1 cellular context compared by ENCODE assay signal in the genomic region with DNA sequence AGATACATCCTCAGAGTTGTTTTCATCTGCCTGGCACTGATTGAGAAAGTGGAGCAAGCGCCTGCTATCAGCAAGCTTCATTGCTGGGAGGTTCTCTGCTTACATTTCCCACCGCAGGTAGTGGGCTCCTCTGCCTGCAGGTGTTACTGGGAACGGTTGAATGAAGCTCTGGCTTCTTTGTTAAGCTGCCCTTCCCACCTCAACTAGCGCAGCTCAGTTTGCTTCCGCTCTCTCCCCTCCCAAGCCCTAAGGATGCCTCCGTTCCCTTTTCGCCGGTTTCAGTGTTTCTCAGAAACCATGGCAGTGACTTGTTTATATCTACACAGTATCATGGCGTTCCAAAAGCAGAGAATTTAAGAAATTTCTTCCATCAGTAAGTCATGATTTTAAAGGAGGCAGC.
TF ChIP-seq lines count a peak whose summit lies in the region.

No MANE protein-coding gene starts in this region.

TF ChIP-seq in GM23338, 12 proteins besides CTCF, POLR2A, EP300 and RAD21 (continued from another document):
- TF ChIP-seq, protein P1, sequence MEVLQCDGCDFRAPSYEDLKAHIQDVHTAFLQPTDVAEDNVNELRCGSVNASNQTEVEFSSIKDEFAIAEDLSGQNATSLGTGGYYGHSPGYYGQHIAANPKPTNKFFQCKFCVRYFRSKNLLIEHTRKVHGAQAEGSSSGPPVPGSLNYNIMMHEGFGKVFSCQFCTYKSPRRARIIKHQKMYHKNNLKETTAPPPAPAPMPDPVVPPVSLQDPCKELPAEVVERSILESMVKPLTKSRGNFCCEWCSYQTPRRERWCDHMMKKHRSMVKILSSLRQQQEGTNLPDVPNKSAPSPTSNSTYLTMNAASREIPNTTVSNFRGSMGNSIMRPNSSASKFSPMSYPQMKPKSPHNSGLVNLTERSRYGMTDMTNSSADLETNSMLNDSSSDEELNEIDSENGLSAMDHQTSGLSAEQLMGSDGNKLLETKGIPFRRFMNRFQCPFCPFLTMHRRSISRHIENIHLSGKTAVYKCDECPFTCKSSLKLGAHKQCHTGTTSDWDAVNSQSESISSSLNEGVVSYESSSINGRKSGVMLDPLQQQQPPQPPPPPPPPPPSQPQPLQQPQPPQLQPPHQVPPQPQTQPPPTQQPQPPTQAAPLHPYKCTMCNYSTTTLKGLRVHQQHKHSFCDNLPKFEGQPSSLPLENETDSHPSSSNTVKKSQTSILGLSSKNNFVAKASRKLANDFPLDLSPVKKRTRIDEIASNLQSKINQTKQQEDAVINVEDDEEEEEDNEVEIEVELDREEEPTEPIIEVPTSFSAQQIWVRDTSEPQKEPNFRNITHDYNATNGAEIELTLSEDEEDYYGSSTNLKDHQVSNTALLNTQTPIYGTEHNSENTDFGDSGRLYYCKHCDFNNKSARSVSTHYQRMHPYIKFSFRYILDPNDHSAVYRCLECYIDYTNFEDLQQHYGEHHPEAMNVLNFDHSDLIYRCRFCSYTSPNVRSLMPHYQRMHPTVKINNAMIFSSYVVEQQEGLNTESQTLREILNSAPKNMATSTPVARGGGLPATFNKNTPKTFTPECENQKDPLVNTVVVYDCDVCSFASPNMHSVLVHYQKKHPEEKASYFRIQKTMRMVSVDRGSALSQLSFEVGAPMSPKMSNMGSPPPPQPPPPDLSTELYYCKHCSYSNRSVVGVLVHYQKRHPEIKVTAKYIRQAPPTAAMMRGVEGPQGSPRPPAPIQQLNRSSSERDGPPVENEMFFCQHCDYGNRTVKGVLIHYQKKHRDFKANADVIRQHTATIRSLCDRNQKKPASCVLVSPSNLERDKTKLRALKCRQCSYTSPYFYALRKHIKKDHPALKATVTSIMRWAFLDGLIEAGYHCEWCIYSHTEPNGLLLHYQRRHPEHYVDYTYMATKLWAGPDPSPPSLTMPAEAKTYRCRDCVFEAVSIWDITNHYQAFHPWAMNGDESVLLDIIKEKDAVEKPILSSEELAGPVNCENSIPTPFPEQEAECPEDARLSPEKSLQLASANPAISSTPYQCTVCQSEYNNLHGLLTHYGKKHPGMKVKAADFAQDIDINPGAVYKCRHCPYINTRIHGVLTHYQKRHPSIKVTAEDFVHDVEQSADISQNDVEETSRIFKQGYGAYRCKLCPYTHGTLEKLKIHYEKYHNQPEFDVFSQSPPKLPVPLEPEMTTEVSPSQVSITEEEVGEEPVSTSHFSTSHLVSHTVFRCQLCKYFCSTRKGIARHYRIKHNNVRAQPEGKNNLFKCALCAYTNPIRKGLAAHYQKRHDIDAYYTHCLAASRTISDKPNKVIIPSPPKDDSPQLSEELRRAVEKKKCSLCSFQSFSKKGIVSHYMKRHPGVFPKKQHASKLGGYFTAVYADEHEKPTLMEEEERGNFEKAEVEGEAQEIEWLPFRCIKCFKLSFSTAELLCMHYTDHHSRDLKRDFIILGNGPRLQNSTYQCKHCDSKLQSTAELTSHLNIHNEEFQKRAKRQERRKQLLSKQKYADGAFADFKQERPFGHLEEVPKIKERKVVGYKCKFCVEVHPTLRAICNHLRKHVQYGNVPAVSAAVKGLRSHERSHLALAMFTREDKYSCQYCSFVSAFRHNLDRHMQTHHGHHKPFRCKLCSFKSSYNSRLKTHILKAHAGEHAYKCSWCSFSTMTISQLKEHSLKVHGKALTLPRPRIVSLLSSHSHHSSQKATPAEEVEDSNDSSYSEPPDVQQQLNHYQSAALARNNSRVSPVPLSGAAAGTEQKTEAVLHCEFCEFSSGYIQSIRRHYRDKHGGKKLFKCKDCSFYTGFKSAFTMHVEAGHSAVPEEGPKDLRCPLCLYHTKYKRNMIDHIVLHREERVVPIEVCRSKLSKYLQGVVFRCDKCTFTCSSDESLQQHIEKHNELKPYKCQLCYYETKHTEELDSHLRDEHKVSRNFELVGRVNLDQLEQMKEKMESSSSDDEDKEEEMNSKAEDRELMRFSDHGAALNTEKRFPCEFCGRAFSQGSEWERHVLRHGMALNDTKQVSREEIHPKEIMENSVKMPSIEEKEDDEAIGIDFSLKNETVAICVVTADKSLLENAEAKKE (CRISPR knock-in tag; IDR thresholded peaks at IDR 0.05): no peak
- TF ChIP-seq JUNB (IDR thresholded peaks at IDR 0.05; ENCODE audit: unreplicated experiment): no peak
- TF ChIP-seq CREB1 (CRISPR knock-in tag; IDR thresholded peaks at IDR 0.05; ENCODE audit: low read depth): no peak
- no peak for TF ChIP-seq NANOG (IDR thresholded peaks at IDR 0.05; ENCODE audit: borderline replicate concordance)
